In the genomic region with DNA sequence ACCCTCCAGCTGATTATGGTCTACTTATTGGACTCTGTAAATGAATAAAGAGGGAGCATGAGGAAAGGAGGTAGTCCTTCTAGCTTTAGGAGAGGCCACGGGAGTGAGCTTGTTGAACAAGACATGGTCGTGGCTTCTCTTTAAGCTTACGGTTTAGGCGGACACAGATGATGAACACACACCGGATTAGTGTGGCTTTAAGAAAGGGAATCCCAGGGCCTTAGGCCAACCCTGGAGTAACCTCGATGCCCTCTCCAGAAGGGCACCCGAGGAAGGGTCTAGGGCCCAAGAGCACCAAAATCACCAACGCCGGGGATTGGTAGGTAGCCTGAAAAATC, we compare ENCODE assay signal across 8 cellular contexts. TPM values are rescaled to one million over a fixed set of nuclear protein-coding genes. Genes with fewer than 3 reads are reported as not detected.
DNase-seq lines count a peak whose midpoint lies in the region; ATAC-seq and TF ChIP-seq lines count a peak whose summit lies in the region.

No MANE protein-coding gene starts in this region.

- peak overlapping the region; percentile 45 to 92 (median 88) for H3K27ac Mint-ChIP-seq in CD8-positive, alpha-beta memory T cell

- peaks cover 8 to 37% (median 17%) of the 10 kb centered on the region in 3 donors for H3K36me3 Mint-ChIP-seq in CD8-positive, alpha-beta memory T cell

- intact Hi-C loops in gastrocnemius medialis (cut with DNase I; ENCODE audit: low total_unique reads) (loop anchor here (1.0 to 10.0 kb wide), 6 partner anchors 10 to 653 kb away; a partner anchor contains a TSS), posterior cingulate gyrus (cut with DNase I) (loop anchor here (1.0 kb wide), 1 partner anchor 53 kb away; a partner anchor contains a TSS)

- no peaks in the 10 kb centered on the region for H3K27me3 ChIP-seq in CD8-positive, alpha-beta memory T cell (ENCODE audit: insufficient read depth, low read length, poor library complexity, severe bottlenecking)
- H3K27me3 ChIP-seq in effector memory CD4-positive, alpha-beta T cell (replicated peaks; ENCODE audit: control insufficient read depth, insufficient read depth, low read length, poor library complexity, severe bottlenecking) = no peaks in the 10 kb centered on the region
- no peaks in the 10 kb centered on the region for H3K27me3 ChIP-seq in gastrocnemius medialis

- peaks cover 43 to 57% (median 47%) of the 10 kb centered on the region in 3 donors for H3K4me1 Mint-ChIP-seq in CD8-positive, alpha-beta memory T cell

- POLR2A ChIA-PET in CD8-positive, alpha-beta memory T cell (lab: Charles Lee) = interaction anchor here (1.0 to 3.1 kb wide), 7 partner anchors 10 to 1352 kb away, joined by 3 to 105 read pairs (median 5); a partner anchor contains a TSS
- POLR2A ChIA-PET in GM10248 (lab: Yijun Ruan, JAX) = interaction anchor here (0.6 to 3.2 kb wide), 15 partner anchors 8 to 869 kb away, joined by 3 to 51 read pairs (median 3); a partner anchor contains a TSS

- no peak for DNase-seq in CD8-positive, alpha-beta memory T cell
- DNase-seq in Kasumi-1 (lab: John Stamatoyannopoulos, UW) = peak; percentile 91 to 92
- no peak for DNase-seq in effector memory CD4-positive, alpha-beta T cell
- DNase-seq in gastrocnemius medialis = no peak
- DNase-seq in GM10248 (ENCODE audit: extremely low spot score) = no peak
- no peak for DNase-seq in stimulated activated CD4-positive, alpha-beta T cell treated with anti-CD3 and anti-CD28 coated beads, Interleukin-2, amount 100 ng/mL, for 24 hours
- DNase-seq in posterior cingulate gyrus = no peak

- in situ Hi-C loops in gastrocnemius medialis (cut with MboI; ENCODE audit: low sequenced_read_pairs in 4 of 4) = loop anchor here in 3 of 4 donors (10.0 to 25.0 kb wide), 4 partner anchors 47 to 675 kb away; a partner anchor contains a TSS

- peaks cover 38% of the 10 kb centered on the region for H3K4me1 ChIP-seq in CD8-positive, alpha-beta memory T cell (ENCODE audit: insufficient read depth, low read length)
- peaks cover 13% of the 10 kb centered on the region for H3K4me1 ChIP-seq in effector memory CD4-positive, alpha-beta T cell (ENCODE audit: control insufficient read depth, insufficient read depth, low read length, poor library complexity, severe bottlenecking)
- peaks cover 18 to 21% of the 10 kb centered on the region in 2 donors for H3K4me1 ChIP-seq in gastrocnemius medialis

- TF ChIP-seq CTCF in gastrocnemius medialis (IDR thresholded peaks at IDR 0.05 in 4 of 5, conservative IDR thresholded peaks at IDR 0.05 in 1 of 5) (no peak), GM10248 (IDR thresholded peaks at IDR 0.05; ENCODE audit: control extremely low read depth, extremely low read depth, low read depth, missing control alignments) (no peak)

- no peaks in the 10 kb centered on the region for H3K9me3 Mint-ChIP-seq in CD8-positive, alpha-beta memory T cell

- H3K4me3 Mint-ChIP-seq in CD8-positive, alpha-beta memory T cell = peak overlapping the region; percentile 68 to 95 (median 79)

- peak; percentile 11 for ATAC-seq in GM21526 (IDR thresholded peaks at IDR 0.05; ENCODE audit: low FRiP score, unreplicated experiment)
- ATAC-seq in gastrocnemius medialis = peak; percentile 15

- no peaks in the 10 kb centered on the region for H3K27me3 Mint-ChIP-seq in CD8-positive, alpha-beta memory T cell

- TF ChIP-seq POLR2A in gastrocnemius medialis (IDR thresholded peaks at IDR 0.05) = no peak

- CTCF ChIA-PET in CD8-positive, alpha-beta memory T cell (lab: Charles Lee) = interaction anchor here (1.1 to 2.0 kb wide), 6 partner anchors 11 to 151 kb away, joined by 3 to 10 read pairs (median 4); no protein-coding TSS in a partner anchor
- CTCF ChIA-PET in GM10248 (lab: Yijun Ruan, JAX) = interaction anchor here (1.1 to 3.0 kb wide), 7 partner anchors 8 to 1521 kb away, joined by 3 to 21 read pairs (median 7); no protein-coding TSS in a partner anchor

- peak overlapping the region; percentile 45 for H3K27ac ChIP-seq in CD8-positive, alpha-beta memory T cell (ENCODE audit: low read depth, low read length)
- peak overlapping the region; percentile 89 for H3K27ac ChIP-seq in effector memory CD4-positive, alpha-beta T cell (ENCODE audit: insufficient read depth, low read length, poor library complexity, severe bottlenecking)
- H3K27ac ChIP-seq in gastrocnemius medialis = peak overlapping the region; percentile 58 to 96 (median 92)

- no peaks in the 10 kb centered on the region for H3K9me3 ChIP-seq in CD8-positive, alpha-beta memory T cell (ENCODE audit: low read length)
- no peaks in the 10 kb centered on the region for H3K9me3 ChIP-seq in effector memory CD4-positive, alpha-beta T cell (ENCODE audit: control insufficient read depth, low read length)
- H3K9me3 ChIP-seq in gastrocnemius medialis = no peaks in the 10 kb centered on the region

- peak overlapping the region; percentile 39 for H3K4me3 ChIP-seq in CD8-positive, alpha-beta memory T cell (ENCODE audit: low read length)
- H3K4me3 ChIP-seq in effector memory CD4-positive, alpha-beta T cell (ENCODE audit: insufficient read depth, low read depth, low read length, poor library complexity, severe bottlenecking) = peak overlapping the region; percentile 2
- H3K4me3 ChIP-seq in gastrocnemius medialis = peak overlapping the region; percentile 26 to 94 (median 56)

- peaks cover 3% of the 10 kb centered on the region for H3K36me3 ChIP-seq in CD8-positive, alpha-beta memory T cell (ENCODE audit: insufficient read depth, low read length)
- peaks cover 17% of the 10 kb centered on the region for H3K36me3 ChIP-seq in effector memory CD4-positive, alpha-beta T cell (ENCODE audit: control insufficient read depth, insufficient read depth, low read length)
- peaks cover 0 to 27% of the 10 kb centered on the region in 2 donors for H3K36me3 ChIP-seq in gastrocnemius medialis

RNA-seq across cellular contexts. Expression of a gene that starts 39.4 kb away (rescaled TPM):
- total RNA-seq in CD8-positive, alpha-beta memory T cell = under 1 TPM in 1 of 2 experiments, not detected in 1; 0.20 TPM
- not detected for polyA plus RNA-seq in CD8-positive, alpha-beta memory T cell
- not detected for total RNA-seq in gastrocnemius medialis

RNA-seq across cellular contexts. Expression of a gene that starts 52.7 kb away (rescaled TPM):
- 10 to 100 TPM; 15.6 to 16.9 TPM for total RNA-seq in CD8-positive, alpha-beta memory T cell
- polyA plus RNA-seq in CD8-positive, alpha-beta memory T cell = 5.8 TPM
- 10 to 100 TPM in 3 of 4 donors, 1 to 10 TPM in 1; 8.9 to 13.2 (median 11.8) TPM for total RNA-seq in gastrocnemius medialis

Comparison
In these comparisons a context has a peak if more than half of its experiments do, and no peak if none do; other contexts are left out.
1. DNase-seq: peak in Kasumi-1 (2 of 2); none in CD8-positive, alpha-beta memory T cell (0 of 5), effector memory CD4-positive, alpha-beta T cell (0 of 3), gastrocnemius medialis (0 of 2), GM10248 (single experiment), stimulated activated CD4-positive, alpha-beta T cell treated with anti-CD3 and anti-CD28 coated beads, Interleukin-2, amount 100 ng/mL, for 24 hours (0 of 2) and posterior cingulate gyrus (0 of 10).
2. H3K4me3 ChIP-seq: peak in every context shown above with its lines; median percentile 56 in gastrocnemius medialis; 39 in CD8-positive, alpha-beta memory T cell; 2 in effector memory CD4-positive, alpha-beta T cell.
3. Peak in every context shown above with its lines, with median percentiles within 50 percentile points of each other: H3K27ac ChIP-seq.